In genomic region chr10:106438386-106438785, GRCh38 we compare ENCODE assay signal across 29 cellular contexts.
"Had no signal": no experiment of that assay in that cellular context is flagged by ENCODE, and none has a peak within 500 bp of the region (broad histone marks: within the 10 kb centered on the region; RNA-seq: fewer than 3 reads in every experiment).

No MANE protein-coding gene starts in this region.

- H3K4me1 ChIP-seq: left lung, lower lobe of right lung, neural progenitor cell, parathyroid adenoma, right atrium auricular region, right lobe of liver, tibial nerve, uterus had no signal

- H3K36me3 ChIP-seq: left lung, lower lobe of right lung, neural progenitor cell, neutrophil, right atrium auricular region, right lobe of liver, tibial nerve, uterus had no signal

- H3K27me3 ChIP-seq: left lung, neural progenitor cell, neutrophil, right atrium auricular region, right lobe of liver, tibial nerve, uterus had no signal

- H3K27ac Mint-ChIP-seq: mesothelial cell of epicardium; naive B cell; natural killer cell; nephron progenitor cell; neural progenitor cell; progenitor cell of endocrine pancreas; stimulated activated memory B cell treated with anti-CD40 and anti-IgM and Interleukin-4, amounts not matched to agents 10 μg/mL and 1 μg/mL and 100 μg/mL, for 72 hours; stimulated activated naive CD8-positive, alpha-beta T cell treated with anti-CD3 and anti-CD28 coated beads, Interleukin-15, amount 100 ng/mL, for 72 hours; type B pancreatic cell had no signal

- DNase-seq: islet precursor cell; kidney glomerular epithelial cell; left colon; left lung; lower lobe of right lung; mesendoderm; naive B cell; natural killer cell; nephron progenitor cell; occipital lobe; right lobe of liver; stimulated activated CD4-positive, alpha-beta T cell treated with anti-CD3 and anti-CD28 coated beads, Interleukin-1b, Interleukin-23, amount 100 ng/mL, for 48 hours; stimulated activated CD4-positive, alpha-beta T cell treated with anti-CD3 and anti-CD28 coated beads, Interleukin-2, amount 100 ng/mL, for 48 hours; stimulated activated CD4-positive, alpha-beta T cell treated with anti-CD3 and anti-CD28 coated beads, Interleukin-4, amount 100 ng/mL, for 4 hours; stimulated activated CD8-positive, alpha-beta memory T cell treated with anti-CD3 and anti-CD28 coated beads, Interleukin-4, amount 100 ng/mL, for 48 hours; stimulated activated naive CD4-positive, alpha-beta T cell treated with Interleukin-2 at 50 U/mL for 16 hours; stimulated activated naive CD8-positive, alpha-beta T cell treated with anti-CD3 and anti-CD28 coated beads, Interleukin-15, amount 100 ng/mL, for 72 hours; substantia nigra; uterus had no signal

- H3K9me3 Mint-ChIP-seq: nephron progenitor cell; neural progenitor cell; stimulated activated naive CD8-positive, alpha-beta T cell treated with anti-CD3 and anti-CD28 coated beads, Interleukin-15, amount 100 ng/mL, for 72 hours; type B pancreatic cell had no signal

- H3K9me3 ChIP-seq: left lung, lower lobe of right lung, neutrophil, right atrium auricular region, right lobe of liver, tibial nerve, uterus had no signal

- ATAC-seq: left colon; left lung; lower lobe of right lung; natural killer cell; right lobe of liver; stimulated activated memory B cell treated with anti-CD40 and anti-IgM and Interleukin-4, amounts not matched to agents 10 μg/mL and 1 μg/mL and 100 μg/mL, for 72 hours; stimulated activated naive CD8-positive, alpha-beta T cell treated with anti-CD3 and anti-CD28 coated beads, Interleukin-15, amount 100 ng/mL, for 72 hours had no signal

- H3K4me3 ChIP-seq: left lung, lower lobe of right lung, neural progenitor cell, right atrium auricular region, right lobe of liver, smooth muscle cell, tibial nerve, uterus had no signal

- H3K4me2 ChIP-seq: neural progenitor cell had no signal

- H2AFZ ChIP-seq: neural progenitor cell, parathyroid adenoma had no signal

- H3K4me1 Mint-ChIP-seq: naive B cell; natural killer cell; stimulated activated memory B cell treated with anti-CD40 and anti-IgM and Interleukin-4, amounts not matched to agents 10 μg/mL and 1 μg/mL and 100 μg/mL, for 72 hours; stimulated activated naive CD8-positive, alpha-beta T cell treated with anti-CD3 and anti-CD28 coated beads, Interleukin-15, amount 100 ng/mL, for 72 hours had no signal

- H3K9ac ChIP-seq: neural progenitor cell, parathyroid adenoma had no signal

- H3K79me2 ChIP-seq: parathyroid adenoma had no signal

- H3K27ac ChIP-seq: left lung, lower lobe of right lung, neural progenitor cell, neutrophil, parathyroid adenoma, right atrium auricular region, right lobe of liver, tibial nerve, uterus had no signal

- H3K27me3 Mint-ChIP-seq: naive B cell; progenitor cell of endocrine pancreas; stimulated activated memory B cell treated with anti-CD40 and anti-IgM and Interleukin-4, amounts not matched to agents 10 μg/mL and 1 μg/mL and 100 μg/mL, for 72 hours; stimulated activated naive CD8-positive, alpha-beta T cell treated with anti-CD3 and anti-CD28 coated beads, Interleukin-15, amount 100 ng/mL, for 72 hours; type B pancreatic cell had no signal

- H3K4me3 Mint-ChIP-seq: mesothelial cell of epicardium; naive B cell; natural killer cell; nephron progenitor cell; neural progenitor cell; stimulated activated memory B cell treated with anti-CD40 and anti-IgM and Interleukin-4, amounts not matched to agents 10 μg/mL and 1 μg/mL and 100 μg/mL, for 72 hours; stimulated activated naive CD8-positive, alpha-beta T cell treated with anti-CD3 and anti-CD28 coated beads, Interleukin-15, amount 100 ng/mL, for 72 hours; type B pancreatic cell had no signal

- H3K36me3 Mint-ChIP-seq: mesothelial cell of epicardium; naive B cell; natural killer cell; neural progenitor cell; stimulated activated memory B cell treated with anti-CD40 and anti-IgM and Interleukin-4, amounts not matched to agents 10 μg/mL and 1 μg/mL and 100 μg/mL, for 72 hours; type B pancreatic cell had no signal
